ENCODE assay signal across 8 cellular contexts in genomic region chr19:925087-925911, GRCh38. TPM values are rescaled to one million over a fixed set of nuclear protein-coding genes. Genes with fewer than 3 reads are reported as not detected.
DNase-seq lines count a peak whose midpoint lies in the region; ATAC-seq, FAIRE-seq and TF ChIP-seq lines count a peak whose summit lies in the region.

No MANE protein-coding gene starts in this region.

- DNase-seq in GM12892 (ENCODE audit: insufficient read length) (peak; percentile 84), NCI-H1105 treated with DMSO at 0.1 percent for 48 hours (lab: John Stamatoyannopoulos, UW) (peak; percentile 79), T-helper 1 cell (peak in 4 of 5 donors; percentile 54 to 82 (median 66)), left ventricle myocardium superior (peak; percentile 88), posterior vena cava (ENCODE audit: low spot score) (peak; percentile 94), amniotic stem cell (lab: John Stamatoyannopoulos, UW) (no peak)

- intact Hi-C loops in left ventricle myocardium superior (cut with micrococcal nuclease) (no loop called here), posterior vena cava (cut with DNase I) (no loop called here)

- ATAC-seq in HG02763 (IDR thresholded peaks at IDR 0.05; ENCODE audit: unreplicated experiment) (peak; percentile 62), left ventricle myocardium superior (peak; percentile 82)

- H3K27ac ChIP-seq in angular gyrus (ENCODE audit: low read depth, low read length): peak overlapping the region; percentile 62

- peak; percentile 96 for FAIRE-seq in GM12892 (lab: Jason Lieb, UNC)

- TF ChIP-seq POLR2A in GM12892 (IDR thresholded peaks at IDR 0.05; ENCODE audit: low read depth, low read length): peak; percentile 43

RNA-seq across cellular contexts. Expression of gene ARID3A, which starts 0.5 kb away (rescaled TPM):
- 20.7 TPM for polyA plus RNA-seq in GM12892 (2012; ENCODE audit: missing spikeins)
- 5.7 TPM for total RNA-seq in left ventricle myocardium superior
- 1 to 10 TPM; 6.3 to 10.0 TPM for total RNA-seq in posterior vena cava

RNA-seq across cellular contexts. Expression of gene KISS1R, which starts 8.2 kb away (rescaled TPM):
- 0.36 TPM for polyA plus RNA-seq in GM12892 (2012; ENCODE audit: missing spikeins)
- total RNA-seq in left ventricle myocardium superior (not detected), posterior vena cava (not detected)

RNA-seq across cellular contexts. Expression of gene R3HDM4, which starts 12.3 kb away (rescaled TPM):
- polyA plus RNA-seq in GM12892 (2012; ENCODE audit: missing spikeins): 25.0 TPM
- total RNA-seq in left ventricle myocardium superior (20.0 TPM), posterior vena cava (10 to 100 TPM; 36.2 to 41.5 TPM)

RNA-seq across cellular contexts. Expression of gene RNU6-9, which starts 32.0 kb away (rescaled TPM):
- polyA plus RNA-seq in GM12892 (2012; ENCODE audit: missing spikeins): not detected
- total RNA-seq in left ventricle myocardium superior (not detected), posterior vena cava (not detected)

RNA-seq across cellular contexts. Expression of gene MED16, which starts 32.3 kb away (rescaled TPM):
- polyA plus RNA-seq in GM12892 (2012; ENCODE audit: missing spikeins): 7.4 TPM
- total RNA-seq in left ventricle myocardium superior (23.7 TPM), posterior vena cava (10 to 100 TPM; 29.4 to 33.6 TPM)
